Comparison of ENCODE assay signal across 8 cellular contexts in the genomic region with DNA sequence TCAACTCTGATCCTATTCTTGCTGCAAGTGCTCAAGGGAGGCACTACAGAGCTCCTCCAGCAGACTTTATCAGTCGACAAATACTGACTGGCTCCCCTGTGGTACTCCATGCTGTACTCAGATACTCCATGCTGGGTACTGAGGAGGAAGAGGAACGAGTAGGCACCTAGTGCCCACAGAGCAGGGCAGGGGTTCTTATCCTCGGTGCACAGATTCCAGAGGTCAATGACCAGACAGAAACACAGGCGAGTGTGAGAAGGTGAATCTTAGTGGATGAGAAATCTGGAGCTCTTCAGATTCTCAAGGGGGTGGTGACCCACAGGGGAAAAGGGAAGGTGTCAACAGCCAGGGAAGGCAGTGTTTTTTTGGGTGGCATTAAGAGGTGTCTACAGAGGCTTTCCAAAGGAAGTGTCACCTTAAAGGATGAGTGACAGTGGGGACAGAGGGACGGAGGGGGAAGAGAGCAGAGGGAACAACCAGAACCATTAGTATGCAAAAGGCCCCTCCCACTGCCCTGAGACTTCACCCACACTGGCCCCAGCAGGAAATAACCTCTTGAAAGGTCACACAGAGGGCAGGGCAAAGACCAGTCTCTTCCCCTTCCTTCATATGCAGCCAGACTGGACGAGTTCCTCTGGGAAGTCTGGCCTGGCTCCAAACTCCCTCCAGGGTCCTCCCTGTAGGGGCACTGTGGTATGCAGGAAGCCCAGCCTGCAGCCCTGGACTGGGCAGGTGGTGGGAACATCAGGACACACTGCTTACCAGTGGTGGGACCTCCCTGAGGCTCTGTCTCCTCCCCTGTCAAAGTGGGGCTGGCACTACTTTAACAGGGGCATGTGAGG. TPM values are rescaled to one million over a fixed set of nuclear protein-coding genes. Genes with fewer than 3 reads are reported as not detected.
A peak's percentile ranks its signal among the peaks of the same experiment; 100 is the strongest.
DNase-seq lines count a peak whose midpoint lies in the region; ATAC-seq and TF ChIP-seq lines count a peak whose summit lies in the region.

No MANE protein-coding gene starts in this region.

- TF ChIP-seq EP300 in stomach (IDR thresholded peaks at IDR 0.05) = no peak

- H3K4me3 ChIP-seq in CD4-positive, alpha-beta memory T cell (ENCODE audit: low read length in 2 of 2) = peak overlapping the region in 1 of 2 donors; percentile 13
- H3K4me3 ChIP-seq in SJCRH30 (no peak overlapping the region), heart right ventricle (peak overlapping the region in 1 of 10 donors; percentile 1), stomach (no peak overlapping the region)

- H3K27ac ChIP-seq in CD4-positive, alpha-beta memory T cell (ENCODE audit: low read depth, low read length) = peak overlapping the region; percentile 69
- peak overlapping the region; percentile 63 for H3K27ac ChIP-seq in SJCRH30
- peak overlapping the region; percentile 55 to 92 (median 84) for H3K27ac ChIP-seq in heart right ventricle
- H3K27ac ChIP-seq in stomach = peak overlapping the region; percentile 84 to 91 (median 88)

- DNase-seq in CD4-positive, alpha-beta memory T cell = peak in 1 of 5 donors; percentile 60
- DNase-seq in SJCRH30 (peak; percentile 69 to 72), heart right ventricle (peak in 1 of 2 donors; percentile 51), stomach (peak; percentile 60), osteocyte (ENCODE audit: extremely low spot score, unreplicated experiment) (no peak), HuH-7.5 (ENCODE audit: low spot score) (no peak)

- TF ChIP-seq CTCF in heart right ventricle (IDR thresholded peaks at IDR 0.05) = no peak
- no peak for TF ChIP-seq CTCF in stomach (IDR thresholded peaks at IDR 0.05)
- TF ChIP-seq CTCF in osteocyte (IDR thresholded peaks at IDR 0.05) = no peak

- H3K4me3 Mint-ChIP-seq in CD4-positive, alpha-beta memory T cell = peak overlapping the region; percentile 23 to 85 (median 78)
- no peak overlapping the region for H3K4me3 Mint-ChIP-seq in osteocyte (ENCODE audit: unreplicated experiment)

- H3K27me3 ChIP-seq in CD4-positive, alpha-beta memory T cell (ENCODE audit: insufficient read depth, low read length) = no peaks in the 10 kb centered on the region
- H3K27me3 ChIP-seq in SJCRH30 (no peaks in the 10 kb centered on the region), heart right ventricle (no peaks in the 10 kb centered on the region), stomach (no peaks in the 10 kb centered on the region)

- CTCF ChIA-PET in CD4-positive, alpha-beta memory T cell (lab: Charles Lee; ENCODE audit: partially characterized antibody) = interaction anchor here (1.0 to 2.3 kb wide), 5 partner anchors 10 to 49 kb away, joined by 3 to 8 read pairs (median 5); partner anchors contain the start of gene NBEAL2

- 28 to 37% methylated on average over 6 of the region's 6 CpGs for WGBS in heart right ventricle, 2 donors
- 15 to 55% (median 29%) methylated on average over 5 to 6 of the region's 6 CpGs for WGBS in stomach, 5 donors

- H3K4me1 ChIP-seq in CD4-positive, alpha-beta memory T cell (ENCODE audit: insufficient read depth, low read length) = peaks cover 95% of the 10 kb centered on the region
- H3K4me1 ChIP-seq in SJCRH30 = peaks cover 30% of the 10 kb centered on the region
- H3K4me1 ChIP-seq in heart right ventricle = peaks cover 35 to 95% (median 89%) of the 10 kb centered on the region in 9 donors
- H3K4me1 ChIP-seq in stomach = peaks cover 80 to 97% (median 92%) of the 10 kb centered on the region in 4 donors

- POLR2A ChIA-PET in CD4-positive, alpha-beta memory T cell (lab: Charles Lee; ENCODE audit: partially characterized antibody) = interaction anchor here (2.6 to 4.2 kb wide), 6 partner anchors 10 to 49 kb away, joined by 13 to 116 read pairs (median 20); partner anchors contain the start of genes CCDC12 and NBEAL2

- peak overlapping the region; percentile 95 to 99 (median 97) for H3K27ac Mint-ChIP-seq in CD4-positive, alpha-beta memory T cell
- no peak overlapping the region for H3K27ac Mint-ChIP-seq in osteocyte (ENCODE audit: unreplicated experiment)

- H3K9me3 Mint-ChIP-seq in CD4-positive, alpha-beta memory T cell = peaks cover 0 to 2% (median 0%) of the 10 kb centered on the region in 8 donors
- no peaks in the 10 kb centered on the region for H3K9me3 Mint-ChIP-seq in osteocyte (ENCODE audit: unreplicated experiment)

- peaks cover 0 to 13% of the 10 kb centered on the region in 2 donors for H3K36me3 Mint-ChIP-seq in CD4-positive, alpha-beta memory T cell
- peaks cover 6% of the 10 kb centered on the region for H3K36me3 Mint-ChIP-seq in osteocyte (ENCODE audit: unreplicated experiment)

- H3K36me3 ChIP-seq in CD4-positive, alpha-beta memory T cell (ENCODE audit: insufficient read depth, low read length) = no peaks in the 10 kb centered on the region
- H3K36me3 ChIP-seq in SJCRH30 (peaks cover 6% of the 10 kb centered on the region; the same call in 1 of the 2 replicates), heart right ventricle (peaks cover 0 to 20% (median 0%) of the 10 kb centered on the region in 9 donors), stomach (peaks cover 0 to 5% (median 0%) of the 10 kb centered on the region in 4 donors)

- intact Hi-C loops in CD4-positive, alpha-beta memory T cell (cut with micrococcal nuclease) = loop anchor here (1.0 to 2.0 kb wide), 2 partner anchors 30 to 38 kb away; partner anchors contain the start of gene NBEAL2
- intact Hi-C loops in heart right ventricle (cut with DNase I) = loop anchor here in 1 of 10 donors (2.0 kb wide), 1 partner anchor 18 kb away; no protein-coding TSS in a partner anchor
- intact Hi-C loops in stomach (cut with DNase I; ENCODE audit: low total_unique reads) = no loop called here

- peaks cover 78 to 96% (median 87%) of the 10 kb centered on the region in 4 donors for H3K4me1 Mint-ChIP-seq in CD4-positive, alpha-beta memory T cell
- peaks cover 38% of the 10 kb centered on the region for H3K4me1 Mint-ChIP-seq in osteocyte (ENCODE audit: unreplicated experiment)

- TF ChIP-seq POLR2A in stomach (IDR thresholded peaks at IDR 0.05) = no peak

- ATAC-seq in GM21576 (IDR thresholded peaks at IDR 0.05; ENCODE audit: unreplicated experiment) = peak; percentile 73
- peak in 7 of 8 donors; percentile 21 to 58 (median 43) for ATAC-seq in heart right ventricle
- ATAC-seq in GM18868 (IDR thresholded peaks at IDR 0.05; ENCODE audit: unreplicated experiment) = no peak

- H3K9me3 ChIP-seq in CD4-positive, alpha-beta memory T cell (ENCODE audit: control insufficient read depth in 1 of 2, low read length in 2 of 2) = no peaks in the 10 kb centered on the region
- no peaks in the 10 kb centered on the region for H3K9me3 ChIP-seq in SJCRH30 (replicated peaks)
- no peaks in the 10 kb centered on the region for H3K9me3 ChIP-seq in heart right ventricle
- H3K9me3 ChIP-seq in stomach = no peaks in the 10 kb centered on the region

- no peaks in the 10 kb centered on the region for H3K27me3 Mint-ChIP-seq in CD4-positive, alpha-beta memory T cell
- H3K27me3 Mint-ChIP-seq in osteocyte (ENCODE audit: unreplicated experiment) = no peaks in the 10 kb centered on the region

RNA-seq across cellular contexts. Expression of gene CCDC12, which starts 27.5 kb away (rescaled TPM):
- total RNA-seq in CD4-positive, alpha-beta memory T cell = 10 to 100 TPM; 59.3 to 59.4 TPM
- polyA plus RNA-seq in CD4-positive, alpha-beta memory T cell = 100 to 1,000 TPM in 1 of 2 donors, 10 to 100 TPM in 1; 86.5 to 102 TPM
- total RNA-seq in SJCRH30 (2014; rRNA removed; shearing (Covaris generic)) = 30.1 and 37.8 TPM in 2 replicates
- total RNA-seq in heart right ventricle (10 to 100 TPM; 28.8 to 39.9 (median 33.3) TPM), stomach (10 to 100 TPM in 4 of 5 donors, 1 to 10 TPM in 1; 2.9 to 55.3 (median 38.4) TPM), osteocyte (34.5 and 37.4 TPM in 2 replicates)
- polyA plus RNA-seq in heart right ventricle (100 to 1,000 TPM in 1 of 2 donors, 10 to 100 TPM in 1; 86.1 to 137 TPM), stomach (10 to 100 TPM; 84.2 to 88.7 (median 84.5) TPM)

RNA-seq across cellular contexts. Expression of gene NBEAL2, which starts 30.4 kb away (rescaled TPM):
- total RNA-seq in CD4-positive, alpha-beta memory T cell = 100 to 1,000 TPM; 144 to 147 TPM
- 10 to 100 TPM in 1 of 2 donors, 1 to 10 TPM in 1; 4.5 to 16.0 TPM for polyA plus RNA-seq in CD4-positive, alpha-beta memory T cell
- 0.28 and 0.95 TPM in 2 replicates for total RNA-seq in SJCRH30 (2014; rRNA removed; shearing (Covaris generic))
- total RNA-seq in heart right ventricle (10 to 100 TPM in 7 of 10 donors, 1 to 10 TPM in 3; 7.6 to 23.1 (median 10.8) TPM), stomach (100 to 1,000 TPM in 4 of 5 donors, 10 to 100 TPM in 1; 50.9 to 653 (median 247) TPM), osteocyte (14.0 and 21.8 TPM in 2 replicates)
- polyA plus RNA-seq in heart right ventricle (10 to 100 TPM; 44.0 to 51.1 TPM), stomach (100 to 1,000 TPM in 1 of 3 donors, 10 to 100 TPM in 2; 35.0 to 193 (median 49.2) TPM)

Comparison
In these comparisons a context has a peak if more than half of its experiments do, and no peak if none do; other contexts are left out.
1. DNase-seq: peak in SJCRH30 (2 of 2) and stomach (single experiment); none in osteocyte (single experiment) and HuH-7.5 (single experiment).
2. Peak in every context shown above with its lines, with median percentiles within 50 percentile points of each other: H3K27ac ChIP-seq.